8 cellular contexts compared by ENCODE assay signal in genomic region chr15:85750319-85750806, GRCh38. TPM values are rescaled to one million over a fixed set of nuclear protein-coding genes. Genes with fewer than 3 reads are reported as not detected.
DNase-seq lines count a peak whose midpoint lies in the region; ATAC-seq and TF ChIP-seq lines count a peak whose summit lies in the region.

No MANE protein-coding gene starts in this region.

- H3K36me3 Mint-ChIP-seq in progenitor cell of endocrine pancreas (ENCODE audit: insufficient read depth), result peaks cover 24% of the 10 kb centered on the region
- H3K36me3 Mint-ChIP-seq in stimulated activated memory B cell treated with anti-CD40 and anti-IgM and Interleukin-4, amounts not matched to agents 10 μg/mL and 1 μg/mL and 100 μg/mL, for 72 hours, result peaks cover 19% of the 10 kb centered on the region

- peak; percentile 22 for DNase-seq in EH (ENCODE audit: low read depth)
- peak; percentile 82 for DNase-seq in left cardiac atrium
- no peak for DNase-seq in progenitor cell of endocrine pancreas (ENCODE audit: low spot score, unreplicated experiment)
- DNase-seq in stimulated activated CD4-positive, alpha-beta T cell treated with anti-CD3 and anti-CD28 coated beads, Interleukin-15, amount 100 ng/mL, for 24 hours, result no peak
- no peak for DNase-seq in NCI-H526 treated with DMSO at 0.1 percent for 48 hours (lab: John Stamatoyannopoulos, UW)
- no peak for DNase-seq in stimulated activated CD4-positive, alpha-beta T cell treated with anti-CD3 and anti-CD28 coated beads, Interleukin-2, amount 100 ng/mL, for 24 hours

- intact Hi-C loops in left cardiac atrium (cut with DNase I), result no loop called here

- H3K9me3 Mint-ChIP-seq in progenitor cell of endocrine pancreas (ENCODE audit: low read depth), result no peaks in the 10 kb centered on the region
- H3K9me3 Mint-ChIP-seq in stimulated activated memory B cell treated with anti-CD40 and anti-IgM and Interleukin-4, amounts not matched to agents 10 μg/mL and 1 μg/mL and 100 μg/mL, for 72 hours, result no peaks in the 10 kb centered on the region

- H3K27ac Mint-ChIP-seq in progenitor cell of endocrine pancreas, result peak overlapping the region; percentile 29
- H3K27ac Mint-ChIP-seq in stimulated activated memory B cell treated with anti-CD40 and anti-IgM and Interleukin-4, amounts not matched to agents 10 μg/mL and 1 μg/mL and 100 μg/mL, for 72 hours, result no peak overlapping the region

- peak overlapping the region; percentile 51 for H3K27ac ChIP-seq in angular gyrus (ENCODE audit: low read depth, low read length)

- peak; percentile 80 to 82 for ATAC-seq in left cardiac atrium
- ATAC-seq in stimulated activated memory B cell treated with anti-CD40 and anti-IgM and Interleukin-4, amounts not matched to agents 10 μg/mL and 1 μg/mL and 100 μg/mL, for 72 hours, result no peak

- H3K27me3 Mint-ChIP-seq in progenitor cell of endocrine pancreas, result no peaks in the 10 kb centered on the region
- H3K27me3 Mint-ChIP-seq in stimulated activated memory B cell treated with anti-CD40 and anti-IgM and Interleukin-4, amounts not matched to agents 10 μg/mL and 1 μg/mL and 100 μg/mL, for 72 hours, result no peaks in the 10 kb centered on the region

- H3K4me1 Mint-ChIP-seq in progenitor cell of endocrine pancreas (ENCODE audit: low read depth), result peaks cover 4% of the 10 kb centered on the region
- H3K4me1 Mint-ChIP-seq in stimulated activated memory B cell treated with anti-CD40 and anti-IgM and Interleukin-4, amounts not matched to agents 10 μg/mL and 1 μg/mL and 100 μg/mL, for 72 hours, result peaks cover 7% of the 10 kb centered on the region

- TF ChIP-seq CTCF in progenitor cell of endocrine pancreas (IDR thresholded peaks at IDR 0.05; ENCODE audit: unreplicated experiment), result no peak

- no peak overlapping the region for H3K4me3 Mint-ChIP-seq in progenitor cell of endocrine pancreas (ENCODE audit: low read depth)
- no peak overlapping the region for H3K4me3 Mint-ChIP-seq in stimulated activated memory B cell treated with anti-CD40 and anti-IgM and Interleukin-4, amounts not matched to agents 10 μg/mL and 1 μg/mL and 100 μg/mL, for 72 hours

RNA-seq across cellular contexts. Expression of gene KLHL25, which starts 44.4 kb away (rescaled TPM):
- total RNA-seq in left cardiac atrium (1 to 10 TPM; 5.9 to 7.3 TPM), progenitor cell of endocrine pancreas (15.2 and 16.4 TPM in 2 replicates)

Comparison
In these comparisons a context has a peak if more than half of its experiments do, and no peak if none do; other contexts are left out.
1. DNase-seq: peak in EH (single experiment) and left cardiac atrium (single experiment); none in progenitor cell of endocrine pancreas (single experiment), stimulated activated CD4-positive, alpha-beta T cell treated with anti-CD3 and anti-CD28 coated beads, Interleukin-15, amount 100 ng/mL, for 24 hours (single experiment), NCI-H526 treated with DMSO at 0.1 percent for 48 hours (single experiment) and stimulated activated CD4-positive, alpha-beta T cell treated with anti-CD3 and anti-CD28 coated beads, Interleukin-2, amount 100 ng/mL, for 24 hours (0 of 2).